In the genomic region with DNA sequence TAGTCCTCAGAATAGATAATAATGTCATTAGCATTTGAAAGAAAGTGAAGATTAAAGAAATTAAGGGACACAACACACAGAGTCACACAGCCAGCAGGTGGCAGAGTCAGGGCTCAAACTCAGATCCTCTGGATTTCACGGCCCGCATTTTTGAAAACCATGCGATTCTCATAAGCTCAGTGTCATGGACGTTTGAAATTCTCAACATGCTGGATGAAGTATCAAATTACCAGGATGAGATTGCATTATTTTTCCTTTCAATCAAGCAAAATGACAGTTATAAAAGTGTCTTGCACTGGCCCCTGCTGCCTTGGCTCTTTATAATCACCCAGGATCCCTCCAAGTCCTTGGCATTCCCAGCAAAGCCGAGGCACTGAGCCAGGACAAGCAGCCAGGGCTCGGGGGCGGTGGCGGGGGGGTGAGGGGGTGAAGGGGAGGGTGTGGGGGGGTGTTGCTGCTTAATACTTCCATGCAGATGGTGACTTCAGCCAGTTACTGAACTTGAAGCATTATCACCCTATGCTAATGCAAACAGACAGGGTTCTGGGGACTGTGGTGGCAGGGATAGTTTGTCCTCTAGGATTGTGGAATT, we compare ENCODE assay signal across 8 cellular contexts. TPM values are rescaled to one million over a fixed set of nuclear protein-coding genes. Genes with fewer than 3 reads are reported as not detected.
A peak's percentile ranks its signal among the peaks of the same experiment; 100 is the strongest.
DNase-seq lines count a peak whose midpoint lies in the region; ATAC-seq, FAIRE-seq and TF ChIP-seq lines count a peak whose summit lies in the region.

No MANE protein-coding gene starts in this region.

- intact Hi-C loops in posterior vena cava (cut with DNase I) = loop anchor here in 1 of 2 donors (10.0 kb wide), 1 partner anchor 767 kb away; no protein-coding TSS in a partner anchor

- H3K27me3 ChIP-seq in gastroesophageal sphincter = no peaks in the 10 kb centered on the region

- TF ChIP-seq CTCF in HFF-Myc (IDR thresholded peaks at IDR 0.05; ENCODE audit: low read depth, low read length, missing control alignments) (peak; percentile 69), RWPE1 (conservative IDR thresholded peaks at IDR 0.05; ENCODE audit: low read depth) (peak; percentile 41; the same call in 1 of the 2 replicates), gastroesophageal sphincter (IDR thresholded peaks at IDR 0.05) (peak; percentile 57 to 81 (median 75))

- no peaks in the 10 kb centered on the region for H3K9me3 ChIP-seq in gastroesophageal sphincter

- H3K36me3 ChIP-seq in gastroesophageal sphincter = no peaks in the 10 kb centered on the region

- 0 to 4% methylated on average over 3 to 8 of the region's 8 CpGs for WGBS in gastroesophageal sphincter (ENCODE audit: low coverage in 1 of 2), 2 donors

- CTCF ChIA-PET in RWPE1 (lab: Yijun Ruan, JAX) = interaction anchor here (0.6 kb wide), 1 partner anchor 120 kb away, joined by 5 read pairs; no protein-coding TSS in a partner anchor

- TF ChIP-seq EP300 in gastroesophageal sphincter (IDR thresholded peaks at IDR 0.05) = no peak

- H3K4me1 ChIP-seq in gastroesophageal sphincter = peaks cover 0 to 14% (median 0%) of the 10 kb centered on the region in 3 donors

- FAIRE-seq in urothelium cell line (lab: Jason Lieb, UNC) = no peak

- no peak for TF ChIP-seq POLR2A in gastroesophageal sphincter (IDR thresholded peaks at IDR 0.05)

- H3K4me3 ChIP-seq in HFF-Myc (replicated peaks; ENCODE audit: low read depth, low read length) (no peak overlapping the region), gastroesophageal sphincter (peak overlapping the region; percentile 2 to 16)

- POLR2A ChIA-PET in RWPE1 (lab: Yijun Ruan, JAX; ENCODE audit: low non-redundant PET) = no interaction called here

- ATAC-seq in gastroesophageal sphincter (peak; percentile 87), GM18868 (IDR thresholded peaks at IDR 0.05; ENCODE audit: unreplicated experiment) (no peak)

- H3K27ac ChIP-seq in RWPE1 (peak overlapping the region; percentile 54), gastroesophageal sphincter (peak overlapping the region in 3 of 4 donors; percentile 34 to 66 (median 57))

- DNase-seq in C1 segment of cervical spinal cord (lab: John Stamatoyannopoulos, UW) (peak in 12 of 14 donors; percentile 7 to 72 (median 36)), HFF-Myc (ENCODE audit: extremely low read depth, low read depth) (peak; percentile 79), RWPE1 (ENCODE audit: low spot score) (no peak), posterior vena cava (ENCODE audit: low spot score) (peak; percentile 85), urothelium cell line (ENCODE audit: low spot score) (peak; percentile 52)
- DNase-seq in activated naive CD4-positive, alpha-beta T cell (lab: John Stamatoyannopoulos, UW) = peak in 3 of 4 experiments; percentile 1 to 48 (median 42)

RNA-seq across cellular contexts. Expression of gene BMERB1, which starts 6.6 kb away (rescaled TPM):
- total RNA-seq in gastroesophageal sphincter (100 to 1,000 TPM in 2 of 4 donors, 10 to 100 TPM in 2; 84.5 to 135 (median 101) TPM), posterior vena cava (10 to 100 TPM; 63.6 to 64.0 TPM)

RNA-seq across cellular contexts. Expression of gene MPV17L, which starts 32.2 kb away (rescaled TPM):
- total RNA-seq in gastroesophageal sphincter (10 to 100 TPM in 2 of 4 donors, 1 to 10 TPM in 2; 7.9 to 13.7 (median 11.3) TPM), posterior vena cava (1 to 10 TPM; 7.0 to 7.2 TPM)

RNA-seq across cellular contexts. Expression of gene NPIPA5, which starts 49.6 kb away (rescaled TPM):
- total RNA-seq in gastroesophageal sphincter (10 to 100 TPM in 3 of 4 donors, 1 to 10 TPM in 1; 8.6 to 37.6 (median 16.6) TPM), posterior vena cava (10 to 100 TPM; 15.4 to 21.8 TPM)
